ENCODE assay signal across 1 cellular context in the genomic region with DNA sequence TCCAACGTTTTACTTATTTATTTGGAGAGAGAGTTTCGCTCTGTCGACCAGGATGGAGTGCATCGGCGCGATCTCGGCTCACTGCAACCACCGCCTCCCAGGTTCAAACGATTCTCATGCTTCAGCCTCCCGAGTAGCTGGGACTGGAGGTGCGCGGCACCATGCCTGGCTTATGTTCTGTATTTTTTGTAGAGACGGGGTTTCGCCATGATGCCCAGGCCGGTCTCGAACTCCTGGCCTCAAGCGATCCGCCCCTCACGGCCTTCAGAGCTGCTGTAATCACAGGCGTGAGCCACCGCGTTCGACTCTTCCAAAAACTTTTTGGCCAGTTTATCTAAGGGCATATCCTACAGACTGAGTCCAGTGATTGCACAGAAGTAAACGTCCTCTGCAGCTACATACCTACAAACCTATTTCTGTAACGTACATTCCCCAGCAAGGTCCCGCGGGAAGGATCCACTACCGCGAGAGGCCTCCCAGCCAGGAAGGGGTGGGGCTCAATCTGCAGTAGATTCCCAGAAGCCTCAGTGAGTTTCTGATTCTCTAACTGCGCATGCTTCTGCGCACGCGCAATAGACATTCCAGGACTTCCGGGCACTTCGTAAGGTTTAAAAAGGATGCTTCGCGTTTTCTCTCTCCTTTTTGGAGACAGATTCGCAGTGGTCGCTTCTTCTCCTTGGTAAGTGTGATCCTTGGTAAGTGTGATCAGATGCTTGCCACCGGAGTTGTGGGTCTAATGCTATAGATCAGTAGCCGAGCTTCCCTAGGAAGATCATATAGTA.
TF ChIP-seq lines count a peak whose summit lies in the region.

A gene with protein sequence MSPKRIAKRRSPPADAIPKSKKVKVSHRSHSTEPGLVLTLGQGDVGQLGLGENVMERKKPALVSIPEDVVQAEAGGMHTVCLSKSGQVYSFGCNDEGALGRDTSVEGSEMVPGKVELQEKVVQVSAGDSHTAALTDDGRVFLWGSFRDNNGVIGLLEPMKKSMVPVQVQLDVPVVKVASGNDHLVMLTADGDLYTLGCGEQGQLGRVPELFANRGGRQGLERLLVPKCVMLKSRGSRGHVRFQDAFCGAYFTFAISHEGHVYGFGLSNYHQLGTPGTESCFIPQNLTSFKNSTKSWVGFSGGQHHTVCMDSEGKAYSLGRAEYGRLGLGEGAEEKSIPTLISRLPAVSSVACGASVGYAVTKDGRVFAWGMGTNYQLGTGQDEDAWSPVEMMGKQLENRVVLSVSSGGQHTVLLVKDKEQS (plus strand): TSS at position 638 of the 782 bp plus-strand sequence. CDS start 23,824 bp downstream, outside the sequence.

TF ChIP-seq in HEK293, 187 proteins besides CTCF, POLR2A, EP300 and RAD21 (continued from another document and continues in another):
- no peak for TF ChIP-seq ZIC2 (tag by site-specific recombination; IDR thresholded peaks at IDR 0.05)
- TF ChIP-seq, protein P1, sequence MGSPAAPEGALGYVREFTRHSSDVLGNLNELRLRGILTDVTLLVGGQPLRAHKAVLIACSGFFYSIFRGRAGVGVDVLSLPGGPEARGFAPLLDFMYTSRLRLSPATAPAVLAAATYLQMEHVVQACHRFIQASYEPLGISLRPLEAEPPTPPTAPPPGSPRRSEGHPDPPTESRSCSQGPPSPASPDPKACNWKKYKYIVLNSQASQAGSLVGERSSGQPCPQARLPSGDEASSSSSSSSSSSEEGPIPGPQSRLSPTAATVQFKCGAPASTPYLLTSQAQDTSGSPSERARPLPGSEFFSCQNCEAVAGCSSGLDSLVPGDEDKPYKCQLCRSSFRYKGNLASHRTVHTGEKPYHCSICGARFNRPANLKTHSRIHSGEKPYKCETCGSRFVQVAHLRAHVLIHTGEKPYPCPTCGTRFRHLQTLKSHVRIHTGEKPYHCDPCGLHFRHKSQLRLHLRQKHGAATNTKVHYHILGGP (tag by site-specific recombination; IDR thresholded peaks at IDR 0.05): no peak
- no peak for TF ChIP-seq ZFHX2 (tag by site-specific recombination; conservative IDR thresholded peaks at IDR 0.05)
- no peak for TF ChIP-seq ZBTB7A (tag by site-specific recombination; IDR thresholded peaks at IDR 0.05; ENCODE audit: low read depth)
- TF ChIP-seq ZNF112 (tag by site-specific recombination; IDR thresholded peaks at IDR 0.05): no peak
- TF ChIP-seq ZNF843 (tag by site-specific recombination; IDR thresholded peaks at IDR 0.05): no peak
- TF ChIP-seq ZNF10 (tag by site-specific recombination; IDR thresholded peaks at IDR 0.05): no peak
- peak; percentile 73; the same call in 1 of the 2 replicates for TF ChIP-seq GLIS1 (tag by site-specific recombination; IDR thresholded peaks at IDR 0.05)
- no peak; the same call in 1 of the 2 replicates for TF ChIP-seq ZNF600 (tag by site-specific recombination; IDR thresholded peaks at IDR 0.05)
- peak; percentile 68 for TF ChIP-seq GLIS2 (tag by site-specific recombination; IDR thresholded peaks at IDR 0.05)
- no peak for TF ChIP-seq ZNF132 (tag by site-specific recombination; IDR thresholded peaks at IDR 0.05; ENCODE audit: borderline replicate concordance)
- TF ChIP-seq RBAK (tag by site-specific recombination; IDR thresholded peaks at IDR 0.05): no peak; the same call in 1 of the 2 replicates
- no peak for TF ChIP-seq ZNF138 (tag by site-specific recombination; IDR thresholded peaks at IDR 0.05; ENCODE audit: borderline replicate concordance)
- no peak for TF ChIP-seq ZNF140 (tag by site-specific recombination; IDR thresholded peaks at IDR 0.05)
- TF ChIP-seq, protein P2, sequence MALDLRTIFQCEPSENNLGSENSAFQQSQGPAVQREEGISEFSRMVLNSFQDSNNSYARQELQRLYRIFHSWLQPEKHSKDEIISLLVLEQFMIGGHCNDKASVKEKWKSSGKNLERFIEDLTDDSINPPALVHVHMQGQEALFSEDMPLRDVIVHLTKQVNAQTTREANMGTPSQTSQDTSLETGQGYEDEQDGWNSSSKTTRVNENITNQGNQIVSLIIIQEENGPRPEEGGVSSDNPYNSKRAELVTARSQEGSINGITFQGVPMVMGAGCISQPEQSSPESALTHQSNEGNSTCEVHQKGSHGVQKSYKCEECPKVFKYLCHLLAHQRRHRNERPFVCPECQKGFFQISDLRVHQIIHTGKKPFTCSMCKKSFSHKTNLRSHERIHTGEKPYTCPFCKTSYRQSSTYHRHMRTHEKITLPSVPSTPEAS (tag by site-specific recombination; IDR thresholded peaks at IDR 0.05): no peak
- TF ChIP-seq ZNF560 (tag by site-specific recombination; IDR thresholded peaks at IDR 0.05; ENCODE audit: borderline replicate concordance): no peak
- no peak for TF ChIP-seq ZNF23 (tag by site-specific recombination; IDR thresholded peaks at IDR 0.05; ENCODE audit: borderline replicate concordance)
- TF ChIP-seq, protein P3, sequence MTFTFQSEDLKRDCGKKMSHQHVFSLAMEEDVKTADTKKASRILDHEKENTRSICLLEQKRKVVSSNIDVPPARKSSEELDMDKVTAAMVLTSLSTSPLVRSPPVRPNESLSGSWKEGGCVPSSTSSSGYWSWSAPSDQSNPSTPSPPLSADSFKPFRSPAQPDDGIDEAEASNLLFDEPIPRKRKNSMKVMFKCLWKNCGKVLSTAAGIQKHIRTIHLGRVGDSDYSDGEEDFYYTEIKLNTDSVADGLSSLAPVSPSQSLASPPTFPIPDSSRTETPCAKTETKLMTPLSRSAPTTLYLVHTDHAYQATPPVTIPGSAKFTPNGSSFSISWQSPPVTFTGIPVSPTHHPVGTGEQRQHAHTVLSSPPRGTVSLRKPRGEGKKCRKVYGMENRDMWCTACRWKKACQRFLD (tag by site-specific recombination; IDR thresholded peaks at IDR 0.05): no peak
- TF ChIP-seq KLF9 (tag by site-specific recombination; IDR thresholded peaks at IDR 0.05; ENCODE audit: low read depth): peak; percentile 59; the same call in 1 of the 2 replicates
- TF ChIP-seq ZNF19 (tag by site-specific recombination; IDR thresholded peaks at IDR 0.05; ENCODE audit: low read depth): no peak
- no peak for TF ChIP-seq ZNF48 (tag by site-specific recombination; IDR thresholded peaks at IDR 0.05)
- TF ChIP-seq ZFP69B (tag by site-specific recombination; IDR thresholded peaks at IDR 0.05): peak; percentile 39; the same call in 1 of the 2 replicates
- no peak for TF ChIP-seq ZNF416 (tag by site-specific recombination; IDR thresholded peaks at IDR 0.05)
- TF ChIP-seq, protein P4, sequence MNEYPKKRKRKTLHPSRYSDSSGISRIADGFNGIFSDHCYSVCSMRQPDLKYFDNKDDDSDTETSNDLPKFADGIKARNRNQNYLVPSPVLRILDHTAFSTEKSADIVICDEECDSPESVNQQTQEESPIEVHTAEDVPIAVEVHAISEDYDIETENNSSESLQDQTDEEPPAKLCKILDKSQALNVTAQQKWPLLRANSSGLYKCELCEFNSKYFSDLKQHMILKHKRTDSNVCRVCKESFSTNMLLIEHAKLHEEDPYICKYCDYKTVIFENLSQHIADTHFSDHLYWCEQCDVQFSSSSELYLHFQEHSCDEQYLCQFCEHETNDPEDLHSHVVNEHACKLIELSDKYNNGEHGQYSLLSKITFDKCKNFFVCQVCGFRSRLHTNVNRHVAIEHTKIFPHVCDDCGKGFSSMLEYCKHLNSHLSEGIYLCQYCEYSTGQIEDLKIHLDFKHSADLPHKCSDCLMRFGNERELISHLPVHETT (tag by site-specific recombination; IDR thresholded peaks at IDR 0.05): 0 out of 2 replicates have a peak, but pooled peaks have one; percentile 22
- TF ChIP-seq ZNF530 (tag by site-specific recombination; IDR thresholded peaks at IDR 0.05; ENCODE audit: low read depth): no peak
- TF ChIP-seq ZNF157 (tag by site-specific recombination; IDR thresholded peaks at IDR 0.05): no peak
- TF ChIP-seq ZNF549 (tag by site-specific recombination; IDR thresholded peaks at IDR 0.05): no peak
- TF ChIP-seq, protein P5, sequence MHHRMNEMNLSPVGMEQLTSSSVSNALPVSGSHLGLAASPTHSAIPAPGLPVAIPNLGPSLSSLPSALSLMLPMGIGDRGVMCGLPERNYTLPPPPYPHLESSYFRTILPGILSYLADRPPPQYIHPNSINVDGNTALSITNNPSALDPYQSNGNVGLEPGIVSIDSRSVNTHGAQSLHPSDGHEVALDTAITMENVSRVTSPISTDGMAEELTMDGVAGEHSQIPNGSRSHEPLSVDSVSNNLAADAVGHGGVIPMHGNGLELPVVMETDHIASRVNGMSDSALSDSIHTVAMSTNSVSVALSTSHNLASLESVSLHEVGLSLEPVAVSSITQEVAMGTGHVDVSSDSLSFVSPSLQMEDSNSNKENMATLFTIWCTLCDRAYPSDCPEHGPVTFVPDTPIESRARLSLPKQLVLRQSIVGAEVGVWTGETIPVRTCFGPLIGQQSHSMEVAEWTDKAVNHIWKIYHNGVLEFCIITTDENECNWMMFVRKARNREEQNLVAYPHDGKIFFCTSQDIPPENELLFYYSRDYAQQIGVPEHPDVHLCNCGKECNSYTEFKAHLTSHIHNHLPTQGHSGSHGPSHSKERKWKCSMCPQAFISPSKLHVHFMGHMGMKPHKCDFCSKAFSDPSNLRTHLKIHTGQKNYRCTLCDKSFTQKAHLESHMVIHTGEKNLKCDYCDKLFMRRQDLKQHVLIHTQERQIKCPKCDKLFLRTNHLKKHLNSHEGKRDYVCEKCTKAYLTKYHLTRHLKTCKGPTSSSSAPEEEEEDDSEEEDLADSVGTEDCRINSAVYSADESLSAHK (tag by site-specific recombination; IDR thresholded peaks at IDR 0.05): no peak
- no peak for TF ChIP-seq ZSCAN16 (tag by site-specific recombination; IDR thresholded peaks at IDR 0.05)
- peak; percentile 68 for TF ChIP-seq SP7 (tag by site-specific recombination; IDR thresholded peaks at IDR 0.05)
- TF ChIP-seq ZNF791 (tag by site-specific recombination; IDR thresholded peaks at IDR 0.05): no peak
- no peak for TF ChIP-seq ZNF146 (tag by site-specific recombination; IDR thresholded peaks at IDR 0.05)
- TF ChIP-seq ZNF114 (tag by site-specific recombination; IDR thresholded peaks at IDR 0.05): no peak
- no peak for TF ChIP-seq SCRT1 (tag by site-specific recombination; IDR thresholded peaks at IDR 0.05; ENCODE audit: borderline replicate concordance)
- TF ChIP-seq ZNF426 (tag by site-specific recombination; IDR thresholded peaks at IDR 0.05): no peak
- no peak for TF ChIP-seq ZNF354C (tag by site-specific recombination; IDR thresholded peaks at IDR 0.05; ENCODE audit: borderline replicate concordance, low read depth)
- TF ChIP-seq FEZF1 (tag by site-specific recombination; IDR thresholded peaks at IDR 0.05): no peak
- TF ChIP-seq TRIM28 (IDR thresholded peaks at IDR 0.05; ENCODE audit: borderline replicate concordance, low read length): peak; percentile 94
- TF ChIP-seq, protein P6, sequence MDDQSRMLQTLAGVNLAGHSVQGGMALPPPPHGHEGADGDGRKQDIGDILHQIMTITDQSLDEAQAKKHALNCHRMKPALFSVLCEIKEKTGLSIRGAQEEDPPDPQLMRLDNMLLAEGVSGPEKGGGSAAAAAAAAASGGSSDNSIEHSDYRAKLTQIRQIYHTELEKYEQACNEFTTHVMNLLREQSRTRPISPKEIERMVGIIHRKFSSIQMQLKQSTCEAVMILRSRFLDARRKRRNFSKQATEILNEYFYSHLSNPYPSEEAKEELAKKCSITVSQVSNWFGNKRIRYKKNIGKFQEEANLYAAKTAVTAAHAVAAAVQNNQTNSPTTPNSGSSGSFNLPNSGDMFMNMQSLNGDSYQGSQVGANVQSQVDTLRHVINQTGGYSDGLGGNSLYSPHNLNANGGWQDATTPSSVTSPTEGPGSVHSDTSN (CRISPR knock-in tag; IDR thresholded peaks at IDR 0.05): no peak
- no peak for TF ChIP-seq ZNF155 (tag by site-specific recombination; IDR thresholded peaks at IDR 0.05)
- TF ChIP-seq, protein P7, sequence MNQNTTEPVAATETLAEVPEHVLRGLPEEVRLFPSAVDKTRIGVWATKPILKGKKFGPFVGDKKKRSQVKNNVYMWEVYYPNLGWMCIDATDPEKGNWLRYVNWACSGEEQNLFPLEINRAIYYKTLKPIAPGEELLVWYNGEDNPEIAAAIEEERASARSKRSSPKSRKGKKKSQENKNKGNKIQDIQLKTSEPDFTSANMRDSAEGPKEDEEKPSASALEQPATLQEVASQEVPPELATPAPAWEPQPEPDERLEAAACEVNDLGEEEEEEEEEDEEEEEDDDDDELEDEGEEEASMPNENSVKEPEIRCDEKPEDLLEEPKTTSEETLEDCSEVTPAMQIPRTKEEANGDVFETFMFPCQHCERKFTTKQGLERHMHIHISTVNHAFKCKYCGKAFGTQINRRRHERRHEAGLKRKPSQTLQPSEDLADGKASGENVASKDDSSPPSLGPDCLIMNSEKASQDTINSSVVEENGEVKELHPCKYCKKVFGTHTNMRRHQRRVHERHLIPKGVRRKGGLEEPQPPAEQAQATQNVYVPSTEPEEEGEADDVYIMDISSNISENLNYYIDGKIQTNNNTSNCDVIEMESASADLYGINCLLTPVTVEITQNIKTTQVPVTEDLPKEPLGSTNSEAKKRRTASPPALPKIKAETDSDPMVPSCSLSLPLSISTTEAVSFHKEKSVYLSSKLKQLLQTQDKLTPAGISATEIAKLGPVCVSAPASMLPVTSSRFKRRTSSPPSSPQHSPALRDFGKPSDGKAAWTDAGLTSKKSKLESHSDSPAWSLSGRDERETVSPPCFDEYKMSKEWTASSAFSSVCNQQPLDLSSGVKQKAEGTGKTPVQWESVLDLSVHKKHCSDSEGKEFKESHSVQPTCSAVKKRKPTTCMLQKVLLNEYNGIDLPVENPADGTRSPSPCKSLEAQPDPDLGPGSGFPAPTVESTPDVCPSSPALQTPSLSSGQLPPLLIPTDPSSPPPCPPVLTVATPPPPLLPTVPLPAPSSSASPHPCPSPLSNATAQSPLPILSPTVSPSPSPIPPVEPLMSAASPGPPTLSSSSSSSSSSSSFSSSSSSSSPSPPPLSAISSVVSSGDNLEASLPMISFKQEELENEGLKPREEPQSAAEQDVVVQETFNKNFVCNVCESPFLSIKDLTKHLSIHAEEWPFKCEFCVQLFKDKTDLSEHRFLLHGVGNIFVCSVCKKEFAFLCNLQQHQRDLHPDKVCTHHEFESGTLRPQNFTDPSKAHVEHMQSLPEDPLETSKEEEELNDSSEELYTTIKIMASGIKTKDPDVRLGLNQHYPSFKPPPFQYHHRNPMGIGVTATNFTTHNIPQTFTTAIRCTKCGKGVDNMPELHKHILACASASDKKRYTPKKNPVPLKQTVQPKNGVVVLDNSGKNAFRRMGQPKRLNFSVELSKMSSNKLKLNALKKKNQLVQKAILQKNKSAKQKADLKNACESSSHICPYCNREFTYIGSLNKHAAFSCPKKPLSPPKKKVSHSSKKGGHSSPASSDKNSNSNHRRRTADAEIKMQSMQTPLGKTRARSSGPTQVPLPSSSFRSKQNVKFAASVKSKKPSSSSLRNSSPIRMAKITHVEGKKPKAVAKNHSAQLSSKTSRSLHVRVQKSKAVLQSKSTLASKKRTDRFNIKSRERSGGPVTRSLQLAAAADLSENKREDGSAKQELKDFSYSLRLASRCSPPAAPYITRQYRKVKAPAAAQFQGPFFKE (tag by site-specific recombination; IDR thresholded peaks at IDR 0.05; ENCODE audit: borderline replicate concordance): no peak
- TF ChIP-seq, protein P8, sequence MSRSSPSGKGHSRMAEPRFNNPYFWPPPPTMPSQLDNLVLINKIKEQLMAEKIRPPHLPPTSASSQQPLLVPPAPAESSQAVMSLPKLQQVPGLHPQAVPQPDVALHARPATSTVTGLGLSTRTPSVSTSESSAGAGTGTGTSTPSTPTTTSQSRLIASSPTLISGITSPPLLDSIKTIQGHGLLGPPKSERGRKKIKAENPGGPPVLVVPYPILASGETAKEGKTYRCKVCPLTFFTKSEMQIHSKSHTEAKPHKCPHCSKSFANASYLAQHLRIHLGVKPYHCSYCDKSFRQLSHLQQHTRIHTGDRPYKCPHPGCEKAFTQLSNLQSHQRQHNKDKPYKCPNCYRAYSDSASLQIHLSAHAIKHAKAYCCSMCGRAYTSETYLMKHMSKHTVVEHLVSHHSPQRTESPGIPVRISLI (tag by site-specific recombination; IDR thresholded peaks at IDR 0.05): 0 out of 2 replicates have a peak, but pooled peaks have one; percentile 11
- TF ChIP-seq ZNF654 (tag by site-specific recombination; IDR thresholded peaks at IDR 0.05; ENCODE audit: low read depth): no peak
- no peak for TF ChIP-seq ZFP41 (tag by site-specific recombination; IDR thresholded peaks at IDR 0.05; ENCODE audit: borderline replicate concordance)
